ENCODE assay signal across 8 cellular contexts in the genomic region with DNA sequence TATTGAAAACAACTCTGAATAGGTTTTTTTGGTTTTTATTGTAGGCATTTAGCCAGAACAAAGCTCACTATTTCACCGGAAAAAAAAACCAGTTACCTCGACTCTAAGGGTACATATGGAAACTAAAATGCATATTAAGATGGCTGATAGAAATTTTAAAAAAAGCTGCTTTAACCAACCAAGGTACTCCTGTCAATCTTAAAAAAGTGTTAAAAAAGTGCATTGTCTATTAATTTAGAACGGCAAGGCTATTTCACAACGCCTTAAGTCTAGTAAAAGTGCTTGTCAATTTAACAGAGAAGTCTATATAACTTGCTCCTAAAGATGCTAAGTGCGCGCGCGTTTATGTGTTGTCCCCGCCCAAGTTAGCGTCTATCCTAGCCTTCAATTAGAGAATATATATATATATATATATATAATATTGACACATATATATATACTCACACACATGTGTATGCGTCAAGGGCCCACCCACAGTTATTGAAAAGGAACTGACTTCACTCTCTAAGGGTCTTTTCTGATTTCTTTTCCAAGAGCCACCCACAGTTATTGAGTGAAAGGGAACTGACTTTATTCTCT. TPM values are rescaled to one million over a fixed set of nuclear protein-coding genes. Genes with fewer than 3 reads are reported as not detected.
DNase-seq lines count a peak whose midpoint lies in the region; ATAC-seq and TF ChIP-seq lines count a peak whose summit lies in the region.

No MANE protein-coding gene starts in this region.

- H3K4me1 ChIP-seq in CD8-positive, alpha-beta T cell (ENCODE audit: insufficient read depth, low read length) = no peaks in the 10 kb centered on the region
- H3K4me1 ChIP-seq in KMS-11 (ENCODE audit: low read depth, poor library complexity, severe bottlenecking) = peaks cover 48% of the 10 kb centered on the region

- H3K36me3 ChIP-seq in CD8-positive, alpha-beta T cell (ENCODE audit: insufficient read depth, low read length) = no peaks in the 10 kb centered on the region
- H3K36me3 ChIP-seq in KMS-11 (ENCODE audit: insufficient read depth) = peaks cover 6% of the 10 kb centered on the region

- H3K9ac ChIP-seq in KMS-11 = peak overlapping the region; percentile 89

- no peak overlapping the region for H3K27ac ChIP-seq in CD8-positive, alpha-beta T cell (ENCODE audit: low read depth, low read length)
- H3K27ac ChIP-seq in KMS-11 = peak overlapping the region; percentile 69

- peaks cover 56% of the 10 kb centered on the region for H3K79me2 ChIP-seq in KMS-11 (ENCODE audit: insufficient read depth, low read depth)

- POLR2A ChIA-PET in CD8-positive, alpha-beta T cell (lab: Charles Lee) = no interaction called here

- DNase-seq in CD8-positive, alpha-beta T cell = no peak
- peak in 1 of 2 donors; percentile 20 for DNase-seq in cardiac fibroblast (ENCODE audit: low read depth in 2 of 2)
- no peak for DNase-seq in natural killer cell
- DNase-seq in GF-D8 (lab: John Stamatoyannopoulos, UW) = no peak
- no peak for DNase-seq in stimulated activated CD4-positive, alpha-beta T cell treated with anti-CD3 and anti-CD28 coated beads, Interleukin-1b, Interleukin-23, amount 100 ng/mL, for 48 hours

- peaks cover 15% of the 10 kb centered on the region for H3K4me1 Mint-ChIP-seq in CD8-positive, alpha-beta T cell (ENCODE audit: low read depth)
- peaks cover 12 to 18% of the 10 kb centered on the region in 2 donors for H3K4me1 Mint-ChIP-seq in natural killer cell

- TF ChIP-seq CTCF in CD8-positive, alpha-beta T cell (IDR thresholded peaks at IDR 0.05) = no peak
- TF ChIP-seq CTCF in KMS-11 (conservative IDR thresholded peaks at IDR 0.05; ENCODE audit: low read depth, low read length) (no peak), cardiac fibroblast (IDR thresholded peaks at IDR 0.05; ENCODE audit: low read depth, low read length) (no peak), natural killer cell (IDR thresholded peaks at IDR 0.05) (no peak)

- H3K4me3 ChIP-seq in CD8-positive, alpha-beta T cell (ENCODE audit: low read depth, low read length) = peak overlapping the region; percentile 78
- H3K4me3 ChIP-seq in KMS-11 (IDR thresholded peaks at IDR 0.05; ENCODE audit: insufficient read depth, low read depth, low read length) (peak overlapping the region; percentile 75), cardiac fibroblast (replicated peaks in 1 of 2; ENCODE audit: low read depth in 2 of 2, low read length in 2 of 2) (peak overlapping the region; percentile 84 to 89)

- no peak for ATAC-seq in CD8-positive, alpha-beta T cell
- ATAC-seq in natural killer cell = no peak
- no peak for ATAC-seq in GM19035 (IDR thresholded peaks at IDR 0.05; ENCODE audit: unreplicated experiment)
- ATAC-seq in GM21576 (IDR thresholded peaks at IDR 0.05; ENCODE audit: unreplicated experiment) = no peak

- peak overlapping the region; percentile 83 for H2AFZ ChIP-seq in KMS-11 (ENCODE audit: low read depth)

- H3K4me2 ChIP-seq in KMS-11 = peak overlapping the region; percentile 51

- H3K27me3 Mint-ChIP-seq in CD8-positive, alpha-beta T cell (ENCODE audit: low read depth) = peaks cover 12% of the 10 kb centered on the region
- H3K27me3 Mint-ChIP-seq in natural killer cell (ENCODE audit: low read depth in 2 of 2) = no peaks in the 10 kb centered on the region

- H3K9me3 Mint-ChIP-seq in CD8-positive, alpha-beta T cell = no peaks in the 10 kb centered on the region
- H3K9me3 Mint-ChIP-seq in natural killer cell = no peaks in the 10 kb centered on the region

- peaks cover 6% of the 10 kb centered on the region; the same call in 1 of the 2 replicates for H4K20me1 ChIP-seq in KMS-11 (ENCODE audit: insufficient read depth)

- peaks cover 3% of the 10 kb centered on the region for H3K27me3 ChIP-seq in CD8-positive, alpha-beta T cell (ENCODE audit: insufficient read depth, low read length)
- H3K27me3 ChIP-seq in KMS-11 (ENCODE audit: insufficient read depth, low read depth) = no peaks in the 10 kb centered on the region

- intact Hi-C loops in CD8-positive, alpha-beta T cell (cut with DNase I, micrococcal nuclease) = loop anchor here in 1 of 2 experiments (5.0 to 10.0 kb wide), 2 partner anchors 757 to 1029 kb away; a partner anchor contains a TSS
- intact Hi-C loops in natural killer cell (cut with micrococcal nuclease) = no loop called here

- no peaks in the 10 kb centered on the region for H3K9me3 ChIP-seq in CD8-positive, alpha-beta T cell (ENCODE audit: low read length)

- CTCF ChIA-PET in CD8-positive, alpha-beta T cell (lab: Charles Lee) = no interaction called here

- H3K27ac Mint-ChIP-seq in CD8-positive, alpha-beta T cell = no peak overlapping the region
- peak overlapping the region; percentile 95 to 96 for H3K27ac Mint-ChIP-seq in natural killer cell

- H3K36me3 Mint-ChIP-seq in CD8-positive, alpha-beta T cell = peaks cover 7% of the 10 kb centered on the region
- no peaks in the 10 kb centered on the region for H3K36me3 Mint-ChIP-seq in natural killer cell

- peak overlapping the region; percentile 94 for H3K4me3 Mint-ChIP-seq in CD8-positive, alpha-beta T cell
- peak overlapping the region; percentile 99 for H3K4me3 Mint-ChIP-seq in natural killer cell

RNA-seq across cellular contexts. Expression of a gene that starts 0.9 kb away (rescaled TPM):
- under 1 TPM; 0.14 to 0.30 TPM for total RNA-seq in CD8-positive, alpha-beta T cell
- total RNA-seq in natural killer cell = 1 to 10 TPM in 2 of 3 donors, under 1 TPM in 1; 0.73 to 1.9 (median 1.1) TPM

RNA-seq across cellular contexts. Expression of a gene that starts 55.6 kb away (rescaled TPM):
- 1 to 10 TPM; 3.5 to 3.9 TPM for total RNA-seq in CD8-positive, alpha-beta T cell
- 1 to 10 TPM; 7.0 to 9.9 (median 8.2) TPM for total RNA-seq in natural killer cell
